ENCODE assay signal across 37 cellular contexts in the genomic region with DNA sequence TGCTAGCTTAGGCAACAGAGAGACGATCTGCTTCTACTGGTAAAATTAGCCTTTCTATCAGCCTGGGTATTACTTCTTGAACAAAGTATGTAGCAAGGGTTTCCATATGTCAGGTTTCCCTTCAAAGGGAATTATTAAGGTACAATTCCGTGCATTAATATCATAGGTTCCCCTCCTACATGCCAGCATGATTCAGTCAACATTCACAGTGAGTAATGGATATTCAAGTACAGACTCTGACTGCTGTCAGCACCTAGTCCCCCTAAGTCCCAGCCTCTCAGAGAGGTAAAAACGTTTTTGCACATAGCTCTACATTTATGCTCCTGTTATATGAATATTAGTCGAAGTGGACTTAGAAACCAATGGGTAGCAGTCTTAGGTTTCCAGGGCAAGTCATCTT.
"Had no signal": no experiment of that assay in that cellular context is flagged by ENCODE, and none has a peak within 500 bp of the region (broad histone marks: within the 10 kb centered on the region; RNA-seq: fewer than 3 reads in every experiment).

No MANE protein-coding gene starts in this region.

- H3K27ac ChIP-seq: adrenal gland, ascending aorta, body of pancreas, brain microvascular endothelial cell, breast epithelium, cardiac muscle cell had no signal

- H3K27me3 ChIP-seq: adrenal gland, ascending aorta, body of pancreas, brain microvascular endothelial cell, breast epithelium, cardiac muscle cell had no signal

- H3K36me3 Mint-ChIP-seq: activated naive CD4-positive, alpha-beta T cell treated with anti-CD3 and anti-CD28 coated beads, Interleukin-2, amount 10 ng/mL, durations not matched to agents 7 days and 5 days; activated naive CD4-positive, alpha-beta T cell treated with anti-CD3 and anti-CD28 coated beads, Interleukin-2, amount 50 U/mL, for 24 hours; activated naive CD8-positive, alpha-beta T cell; activated naive CD8-positive, alpha-beta T cell treated with anti-CD3 and anti-CD28 coated beads for 36 hours; activated naive CD8-positive, alpha-beta T cell treated with anti-CD3 and anti-CD28 coated beads, Interleukin-2, amount 10 ng/mL, durations not matched to agents 7 days and 5 days; brain had no signal

- H3K27me3 Mint-ChIP-seq: activated naive CD4-positive, alpha-beta T cell treated with anti-CD3 and anti-CD28 coated beads, Interleukin-2, amount 10 ng/mL, durations not matched to agents 7 days and 5 days; activated naive CD4-positive, alpha-beta T cell treated with anti-CD3 and anti-CD28 coated beads, Interleukin-2, amount 50 U/mL, for 24 hours; activated naive CD8-positive, alpha-beta T cell; activated naive CD8-positive, alpha-beta T cell treated with anti-CD3 and anti-CD28 coated beads for 36 hours; activated naive CD8-positive, alpha-beta T cell treated with anti-CD3 and anti-CD28 coated beads, Interleukin-2, amount 10 ng/mL, durations not matched to agents 7 days and 5 days; activated naive CD8-positive, alpha-beta T cell treated with anti-CD3 and anti-CD28 coated beads, Interleukin-2, amount 50 U/mL, for 24 hours; activated T-helper 17 cell treated with anti-CD3 and anti-CD28 coated beads, Interleukin-2, amount 50 U/mL, for 72 hours; central memory CD8-positive, alpha-beta T cell had no signal

- H3K4me3 Mint-ChIP-seq: activated naive CD4-positive, alpha-beta T cell treated with anti-CD3 and anti-CD28 coated beads for 36 hours; activated naive CD4-positive, alpha-beta T cell treated with anti-CD3 and anti-CD28 coated beads, Interleukin-2, amount 10 ng/mL, durations not matched to agents 7 days and 5 days; activated naive CD4-positive, alpha-beta T cell treated with anti-CD3 and anti-CD28 coated beads, Interleukin-2, amount 50 U/mL, for 24 hours; activated naive CD8-positive, alpha-beta T cell; activated naive CD8-positive, alpha-beta T cell treated with anti-CD3 and anti-CD28 coated beads for 36 hours; activated naive CD8-positive, alpha-beta T cell treated with anti-CD3 and anti-CD28 coated beads, Interleukin-2, amount 10 ng/mL, durations not matched to agents 7 days and 5 days; activated naive CD8-positive, alpha-beta T cell treated with anti-CD3 and anti-CD28 coated beads, Interleukin-2, amount 50 U/mL, for 24 hours; activated T-cell treated with anti-CD3 and anti-CD28 coated beads, Interleukin-2, amount 50 U/mL, for 4 hours; activated T-cell treated with anti-CD3 and anti-CD28 coated beads, Interleukin-2, amount 50 U/mL, for 72 hours; activated T-helper 1 cell treated with anti-CD3 and anti-CD28 coated beads, Interleukin-12 subunit alpha, Interleukin-12 subunit beta, Interleukin-2, Interleukin-4 antibody, amounts not matched to agents 30 ng/mL and 10 ng/mL and 1 ng/mL, durations not matched to agents 14 hours and 24 hours and 36 hours; activated T-helper 17 cell treated with anti-CD3 and anti-CD28 coated beads, Interleukin-2, amount 50 U/mL, for 72 hours; brain; central memory CD8-positive, alpha-beta T cell had no signal

- H3K4me3 ChIP-seq: adrenal gland, ascending aorta, body of pancreas, breast epithelium, cardiac muscle cell had no signal

- H3K4me1 Mint-ChIP-seq: activated naive CD4-positive, alpha-beta T cell treated with anti-CD3 and anti-CD28 coated beads, Interleukin-2, amount 10 ng/mL, durations not matched to agents 7 days and 5 days; activated naive CD4-positive, alpha-beta T cell treated with anti-CD3 and anti-CD28 coated beads, Interleukin-2, amount 50 U/mL, for 24 hours; activated naive CD8-positive, alpha-beta T cell treated with anti-CD3 and anti-CD28 coated beads for 36 hours; activated naive CD8-positive, alpha-beta T cell treated with anti-CD3 and anti-CD28 coated beads, Interleukin-2, amount 10 ng/mL, durations not matched to agents 7 days and 5 days; activated naive CD8-positive, alpha-beta T cell treated with anti-CD3 and anti-CD28 coated beads, Interleukin-2, amount 50 U/mL, for 24 hours; activated T-helper 17 cell treated with anti-CD3 and anti-CD28 coated beads, Interleukin-2, amount 50 U/mL, for 72 hours; brain; central memory CD8-positive, alpha-beta T cell had no signal

- H3K9me3 ChIP-seq: adrenal gland, ascending aorta, body of pancreas had no signal

- H3K9me3 Mint-ChIP-seq: activated naive CD8-positive, alpha-beta T cell treated with anti-CD3 and anti-CD28 coated beads, Interleukin-2, amount 10 ng/mL, durations not matched to agents 7 days and 5 days had no signal

- H3K4me1 ChIP-seq: adrenal gland, ascending aorta, body of pancreas, breast epithelium had no signal

- DNase-seq: activated effector memory CD4-positive, alpha-beta T cell treated with anti-CD3 and anti-CD28 coated beads, Interleukin-2, amount 50 U/mL, for 16 hours; activated effector memory CD4-positive, alpha-beta T cell treated with Interleukin-2 at 50 U/mL for 16 hours; activated gamma-delta T cell; activated gamma-delta T cell treated with Interleukin-2 at 50 U/mL for 16 hours; activated naive CD4-positive, alpha-beta T cell; activated naive CD4-positive, alpha-beta T cell treated with anti-CD3 and anti-CD28 coated beads for 36 hours; activated naive CD4-positive, alpha-beta T cell treated with anti-CD3 and anti-CD28 coated beads, Interleukin-2, amount 10 ng/mL, durations not matched to agents 7 days and 5 days; activated naive CD4-positive, alpha-beta T cell treated with anti-CD3 and anti-CD28 coated beads, Interleukin-2, amount 50 U/mL, for 16 hours; activated naive CD4-positive, alpha-beta T cell treated with Interleukin-2 at 50 U/mL for 16 hours; activated naive CD8-positive, alpha-beta T cell treated with anti-CD3 and anti-CD28 coated beads for 36 hours; activated naive CD8-positive, alpha-beta T cell treated with anti-CD3 and anti-CD28 coated beads, Interleukin-2, amount 10 ng/mL, durations not matched to agents 7 days and 5 days; activated naive CD8-positive, alpha-beta T cell treated with anti-CD3 and anti-CD28 coated beads, Interleukin-2, amount 50 U/mL, for 24 hours; activated T-cell treated with anti-CD3 and anti-CD28 coated beads, Interleukin-2, amount 50 U/mL, for 1 hour; activated T-cell treated with anti-CD3 and anti-CD28 coated beads, Interleukin-2, amount 50 U/mL, for 4 hours; activated T-cell treated with anti-CD3 and anti-CD28 coated beads, Interleukin-2, amount 50 U/mL, for 48 hours; activated T-cell treated with anti-CD3 and anti-CD28 coated beads, Interleukin-2, amount 50 U/mL, for 72 hours; adrenal gland; amniotic stem cell; amygdala; anterior cingulate cortex; aorta; body of pancreas; brain microvascular endothelial cell; caudate nucleus; central memory CD4-positive, alpha-beta T cell; cerebellar nuclear complex had no signal

- H3K27ac Mint-ChIP-seq: activated naive CD4-positive, alpha-beta T cell treated with anti-CD3 and anti-CD28 coated beads for 36 hours; activated naive CD4-positive, alpha-beta T cell treated with anti-CD3 and anti-CD28 coated beads, Interleukin-2, amount 10 ng/mL, durations not matched to agents 7 days and 5 days; activated naive CD4-positive, alpha-beta T cell treated with anti-CD3 and anti-CD28 coated beads, Interleukin-2, amount 50 U/mL, for 24 hours; activated naive CD4-positive, alpha-beta T cell treated with anti-CD3 and anti-CD28 coated beads, Interleukin-2, amount 50 U/mL, for 72 hours; activated naive CD8-positive, alpha-beta T cell; activated naive CD8-positive, alpha-beta T cell treated with anti-CD3 and anti-CD28 coated beads for 36 hours; activated naive CD8-positive, alpha-beta T cell treated with anti-CD3 and anti-CD28 coated beads, Interleukin-2, amount 10 ng/mL, durations not matched to agents 7 days and 5 days; activated naive CD8-positive, alpha-beta T cell treated with anti-CD3 and anti-CD28 coated beads, Interleukin-2, amount 50 U/mL, for 24 hours; activated T-cell treated with anti-CD3 and anti-CD28 coated beads, Interleukin-2, amount 50 U/mL, for 72 hours; activated T-helper 1 cell treated with anti-CD3 and anti-CD28 coated beads, Interleukin-12 subunit alpha, Interleukin-12 subunit beta, Interleukin-2, Interleukin-4 antibody, amounts not matched to agents 30 ng/mL and 10 ng/mL and 1 ng/mL, durations not matched to agents 14 hours and 24 hours and 36 hours; activated T-helper 17 cell treated with anti-CD3 and anti-CD28 coated beads, Interleukin-2, amount 50 U/mL, for 72 hours; activated T-helper 2 cell treated with anti-CD3 and anti-CD28 coated beads, Interferon-gamma antibody, Interleukin-2, Interleukin-4, amounts not matched to agents 10 μg/mL and 5 μg/mL and 100 μg/mL, durations not matched to agents 14 hours and 24 hours and 36 hours; brain had no signal

- H3K36me3 ChIP-seq: adrenal gland, ascending aorta, brain microvascular endothelial cell, breast epithelium, cardiac muscle cell had no signal

- ATAC-seq: activated naive CD4-positive, alpha-beta T cell treated with anti-CD3 and anti-CD28 coated beads, Interleukin-2, amount 50 U/mL, for 72 hours; activated naive CD8-positive, alpha-beta T cell treated with anti-CD3 and anti-CD28 coated beads, Interleukin-2, amount 50 U/mL, for 24 hours; activated T-cell treated with anti-CD3 and anti-CD28 coated beads, Interleukin-2, amount 50 U/mL, for 4 hours; activated T-cell treated with anti-CD3 and anti-CD28 coated beads, Interleukin-2, amount 50 U/mL, for 72 hours; activated T-helper 17 cell treated with anti-CD3 and anti-CD28 coated beads, Interleukin-2, amount 50 U/mL, for 72 hours; body of pancreas had no signal
